ENCODE assay signal across 9 cellular contexts in genomic region chr6:137342607-137343186, GRCh38.
A peak's percentile ranks its signal among the peaks of the same experiment; 100 is the strongest.
DNase-seq lines count a peak whose midpoint lies in the region; ATAC-seq and TF ChIP-seq lines count a peak whose summit lies in the region.
"Had no signal": no experiment of that assay in that cellular context is flagged by ENCODE, and none has a peak within 500 bp of the region (broad histone marks: within the 10 kb centered on the region; RNA-seq: fewer than 3 reads in every experiment).

No MANE protein-coding gene starts in this region.

- no peaks in the 10 kb centered on the region for H4K20me1 ChIP-seq in osteoblast (ENCODE audit: insufficient read depth, low read length)

- H3K4me3 Mint-ChIP-seq in CD8-positive, alpha-beta T cell: peak overlapping the region; percentile 83

- H3K27ac ChIP-seq in CD8-positive, alpha-beta T cell (ENCODE audit: low read depth, low read length): no peak overlapping the region
- H3K27ac ChIP-seq in dorsolateral prefrontal cortex (peak overlapping the region in 57 of 59 donors; percentile 18 to 99 (median 81)), osteoblast (ENCODE audit: low read depth, low read length) (no peak overlapping the region)

- peak overlapping the region; percentile 69 for H3K27ac Mint-ChIP-seq in CD8-positive, alpha-beta T cell

- H3K9me3 ChIP-seq in CD8-positive, alpha-beta T cell (ENCODE audit: low read length): no peaks in the 10 kb centered on the region
- no peaks in the 10 kb centered on the region for H3K9me3 ChIP-seq in osteoblast (ENCODE audit: low read depth, low read length)

- TF ChIP-seq CTCF in CD8-positive, alpha-beta T cell (IDR thresholded peaks at IDR 0.05): no peak
- TF ChIP-seq CTCF in NB4 (IDR thresholded peaks at IDR 0.05; ENCODE audit: low read depth, low read length) (no peak), dorsolateral prefrontal cortex (IDR thresholded peaks at IDR 0.05 in 54 of 56, conservative IDR thresholded peaks at IDR 0.05 in 2 of 56; ENCODE audit: low read depth in 1 of 56, partially characterized antibody in 56 of 56) (no peak), osteoblast (IDR thresholded peaks at IDR 0.05; ENCODE audit: extremely low read depth, low read depth, low read length) (no peak)

- no peaks in the 10 kb centered on the region for H3K36me3 Mint-ChIP-seq in CD8-positive, alpha-beta T cell

- H3K4me3 ChIP-seq in CD8-positive, alpha-beta T cell (ENCODE audit: low read depth, low read length): peak overlapping the region; percentile 8
- H3K4me3 ChIP-seq in NB4 (ENCODE audit: low read depth, low read length) (peak overlapping the region; percentile 42), dorsolateral prefrontal cortex (peak overlapping the region in 48 of 59 donors; percentile 1 to 54 (median 37)), osteoblast (ENCODE audit: insufficient read depth, low read length) (peak overlapping the region; percentile 55)

- no peaks in the 10 kb centered on the region for H3K36me3 ChIP-seq in CD8-positive, alpha-beta T cell (ENCODE audit: insufficient read depth, low read length)
- no peaks in the 10 kb centered on the region for H3K36me3 ChIP-seq in osteoblast (ENCODE audit: insufficient read depth, low read length)

- H3K9me3 Mint-ChIP-seq in CD8-positive, alpha-beta T cell: no peaks in the 10 kb centered on the region

- CTCF ChIA-PET in CD8-positive, alpha-beta T cell (lab: Charles Lee): interaction anchor here (0.7 to 6.5 kb wide), 52 partner anchors 8 to 309 kb away, joined by 3 to 210 read pairs (median 4); no protein-coding TSS in a partner anchor

- peaks cover 6% of the 10 kb centered on the region for H3K4me1 ChIP-seq in CD8-positive, alpha-beta T cell (ENCODE audit: insufficient read depth, low read length)
- no peaks in the 10 kb centered on the region for H3K4me1 ChIP-seq in osteoblast (ENCODE audit: insufficient read depth, low read length)

- H3K27me3 ChIP-seq in CD8-positive, alpha-beta T cell (ENCODE audit: insufficient read depth, low read length): no peaks in the 10 kb centered on the region
- peaks cover 0 to 14% (median 0%) of the 10 kb centered on the region in 45 donors for H3K27me3 ChIP-seq in dorsolateral prefrontal cortex
- peaks cover 15% of the 10 kb centered on the region for H3K27me3 ChIP-seq in osteoblast (ENCODE audit: insufficient read depth, low read length)

- H3K4me2 ChIP-seq in osteoblast (ENCODE audit: insufficient read depth, low read length): peak overlapping the region; percentile 69

- no peak for TF ChIP-seq POLR2A in NB4 (IDR thresholded peaks at IDR 0.05; ENCODE audit: extremely low read depth, insufficient read length)

- H3K27me3 Mint-ChIP-seq in CD8-positive, alpha-beta T cell (ENCODE audit: low read depth): no peaks in the 10 kb centered on the region

- POLR2A ChIA-PET in CD8-positive, alpha-beta T cell (lab: Charles Lee): interaction anchor here (0.7 to 2.3 kb wide), 5 partner anchors 10 to 240 kb away, joined by 3 to 22 read pairs (median 3); no protein-coding TSS in a partner anchor

- no peak for ATAC-seq in CD8-positive, alpha-beta T cell
- ATAC-seq in GM21717 (IDR thresholded peaks at IDR 0.05; ENCODE audit: unreplicated experiment) (no peak), GM21576 (IDR thresholded peaks at IDR 0.05; ENCODE audit: unreplicated experiment) (no peak), HG03432 (IDR thresholded peaks at IDR 0.05; ENCODE audit: unreplicated experiment) (no peak)

- DNase-seq in CD8-positive, alpha-beta T cell: no peak
- peak; percentile 8 for DNase-seq in NB4 (ENCODE audit: low read depth)
- no peak for DNase-seq in dorsolateral prefrontal cortex
- no peak for DNase-seq in osteoblast (ENCODE audit: insufficient read length, low spot score, missing footprints)
- no peak for DNase-seq in NCI-H2107 treated with DMSO at 0.1 percent for 48 hours (lab: John Stamatoyannopoulos, UW; ENCODE audit: unreplicated experiment)
- DNase-seq: mesendoderm had no signal

- H2AFZ ChIP-seq in osteoblast (ENCODE audit: low read length): peak overlapping the region; percentile 42

- intact Hi-C loops in CD8-positive, alpha-beta T cell (cut with DNase I, micrococcal nuclease): loop anchor here (1.0 to 10.0 kb wide), 7 partner anchors 72 to 635 kb away; partner anchors contain the start of gene OLIG3 (in 1 of the 2)
- intact Hi-C loops in dorsolateral prefrontal cortex (cut with DNase I): loop anchor here (1.0 to 10.0 kb wide), 3 partner anchors 73 to 302 kb away; no protein-coding TSS in a partner anchor

- no peaks in the 10 kb centered on the region for H3K79me2 ChIP-seq in osteoblast (ENCODE audit: insufficient read depth, low read length)

- H3K4me1 Mint-ChIP-seq in CD8-positive, alpha-beta T cell (ENCODE audit: low read depth): peaks cover 19% of the 10 kb centered on the region

Comparison
In these comparisons a context has a peak if more than half of its experiments do, and no peak if none do; other contexts are left out.
1. H3K27ac ChIP-seq: peak in dorsolateral prefrontal cortex (57 of 59); none in CD8-positive, alpha-beta T cell (single experiment) and osteoblast (single experiment).
2. Peak in every context shown above with its lines, with median percentiles within 50 percentile points of each other: H3K4me3 ChIP-seq.